ENCODE assay signal across 22 cellular contexts in genomic region chr10:15152556-15152955, GRCh38. TPM values are rescaled to one million over a fixed set of nuclear protein-coding genes. Genes with fewer than 3 reads are reported as not detected.
A peak's percentile ranks its signal among the peaks of the same experiment; 100 is the strongest.
DNase-seq lines count a peak whose midpoint lies in the region; ATAC-seq, FAIRE-seq and TF ChIP-seq lines count a peak whose summit lies in the region.
"Had no signal": no experiment of that assay in that cellular context is flagged by ENCODE, and none has a peak within 500 bp of the region (broad histone marks: within the 10 kb centered on the region; RNA-seq: fewer than 3 reads in every experiment).

No MANE protein-coding gene starts in this region.

- no peaks in the 10 kb centered on the region for H3K27me3 Mint-ChIP-seq in CD8-positive, alpha-beta T cell (ENCODE audit: low read depth)
- H3K27me3 Mint-ChIP-seq in T-helper 17 cell = no peaks in the 10 kb centered on the region
- H3K27me3 Mint-ChIP-seq: B cell had no signal

- POLR2A ChIA-PET in CD8-positive, alpha-beta T cell (lab: Charles Lee) = interaction anchor here (1.0 kb wide), 1 partner anchor 11 kb away, joined by 4 read pairs; no protein-coding TSS in a partner anchor

- TF ChIP-seq CTCF in CD8-positive, alpha-beta T cell (IDR thresholded peaks at IDR 0.05) = no peak
- TF ChIP-seq CTCF in smooth muscle cell (IDR thresholded peaks at IDR 0.05; ENCODE audit: borderline replicate concordance, insufficient read depth, poor library complexity, severe bottlenecking) (no peak), omental fat pad (IDR thresholded peaks at IDR 0.05) (no peak)

- H3K4me1 ChIP-seq in CD8-positive, alpha-beta T cell (ENCODE audit: insufficient read depth, low read length) = peaks cover 4% of the 10 kb centered on the region
- H3K4me1 ChIP-seq in smooth muscle cell (ENCODE audit: low read depth) = no peaks in the 10 kb centered on the region
- H3K4me1 ChIP-seq: A549 had no signal

- DNase-seq in CD8-positive, alpha-beta T cell = no peak
- DNase-seq in T-helper 17 cell (no peak), left colon (no peak), smooth muscle cell (lab: John Stamatoyannopoulos, UW; ENCODE audit: unreplicated experiment) (no peak), omental fat pad (ENCODE audit: low spot score) (no peak), RCC 7860 (ENCODE audit: low spot score) (no peak)
- no peak for DNase-seq in stimulated activated effector memory CD8-positive, alpha-beta T cell treated with anti-CD3 and anti-CD28 coated beads, Interleukin-12 subunit alpha, Interleukin-12 subunit beta, amount 100 ng/mL, for 72 hours (ENCODE audit: low spot score in 2 of 2)
- DNase-seq: DMS79, H7, Karpas-422, NCI-H1694, NCI-H2081 treated with DMSO at 0.1 percent for 48 hours, NCI-H2171 treated with DMSO at 0.1 percent for 48 hours, NCI-H446 treated with DMSO at 0.1 percent for 48 hours, NCI-H526 treated with DMSO at 0.1 percent for 48 hours, OCI-M1, RPMI8226, SHP77 had no signal

- no peaks in the 10 kb centered on the region for H3F3A ChIP-seq in smooth muscle cell (ENCODE audit: low read depth)

- no peak overlapping the region for H3K27ac ChIP-seq in CD8-positive, alpha-beta T cell (ENCODE audit: low read depth, low read length)
- no peak overlapping the region for H3K27ac ChIP-seq in smooth muscle cell (ENCODE audit: low read depth)
- H3K27ac ChIP-seq: A549, SK-N-MC had no signal

- H3K4me3 Mint-ChIP-seq in CD8-positive, alpha-beta T cell = no peak overlapping the region
- H3K4me3 Mint-ChIP-seq in T-helper 17 cell = no peak overlapping the region
- H3K4me3 Mint-ChIP-seq in stimulated activated effector memory CD8-positive, alpha-beta T cell treated with anti-CD3 and anti-CD28 coated beads, Interleukin-12 subunit alpha, Interleukin-12 subunit beta, amount 100 ng/mL, for 72 hours = no peak overlapping the region
- H3K4me3 Mint-ChIP-seq: B cell, CD14-positive monocyte had no signal

- H3K4me2 ChIP-seq in smooth muscle cell = no peak overlapping the region
- H3K4me2 ChIP-seq: A549 had no signal

- no peak for FAIRE-seq in RCC 7860 (lab: Jason Lieb, UNC)
- FAIRE-seq: A549 had no signal

- intact Hi-C loops in CD8-positive, alpha-beta T cell (cut with DNase I, micrococcal nuclease) = no loop called here
- intact Hi-C loops in left colon (cut with DNase I, micrococcal nuclease) = no loop called here

- H3K36me3 Mint-ChIP-seq in CD8-positive, alpha-beta T cell = peaks cover 35% of the 10 kb centered on the region
- no peaks in the 10 kb centered on the region for H3K36me3 Mint-ChIP-seq in T-helper 17 cell (ENCODE audit: low read depth)
- H3K36me3 Mint-ChIP-seq in stimulated activated effector memory CD8-positive, alpha-beta T cell treated with anti-CD3 and anti-CD28 coated beads, Interleukin-12 subunit alpha, Interleukin-12 subunit beta, amount 100 ng/mL, for 72 hours = no peaks in the 10 kb centered on the region
- H3K36me3 Mint-ChIP-seq: CD14-positive monocyte had no signal

- no peaks in the 10 kb centered on the region for H3K9me3 ChIP-seq in CD8-positive, alpha-beta T cell (ENCODE audit: low read length)
- H3K9me3 ChIP-seq in T-helper 17 cell (ENCODE audit: control insufficient read depth, low read length, poor library complexity, severe bottlenecking) (no peaks in the 10 kb centered on the region), smooth muscle cell (replicated peaks; ENCODE audit: low read depth) (no peaks in the 10 kb centered on the region)
- H3K9me3 ChIP-seq: A549 had no signal

- ATAC-seq in CD8-positive, alpha-beta T cell = no peak
- ATAC-seq in T-helper 17 cell = no peak
- ATAC-seq in left colon = peak; percentile 56
- ATAC-seq in stimulated activated effector memory CD8-positive, alpha-beta T cell treated with anti-CD3 and anti-CD28 coated beads, Interleukin-12 subunit alpha, Interleukin-12 subunit beta, amount 100 ng/mL, for 72 hours = no peak
- no peak for ATAC-seq in omental fat pad (ENCODE audit: low FRiP score)
- ATAC-seq: A549 had no signal

- H3K9ac ChIP-seq in smooth muscle cell (ENCODE audit: low read depth) = no peak overlapping the region

- CTCF ChIA-PET in CD8-positive, alpha-beta T cell (lab: Charles Lee) = interaction anchor here (1.2 to 1.3 kb wide), 2 partner anchors 28 to 47 kb away, joined by 3 read pairs; no protein-coding TSS in a partner anchor

- peaks cover 14% of the 10 kb centered on the region for H4K20me1 ChIP-seq in smooth muscle cell (ENCODE audit: low read depth)

- H3K36me3 ChIP-seq in CD8-positive, alpha-beta T cell (ENCODE audit: insufficient read depth, low read length) = no peaks in the 10 kb centered on the region
- no peaks in the 10 kb centered on the region for H3K36me3 ChIP-seq in smooth muscle cell (ENCODE audit: low read depth)

- H3K4me3 ChIP-seq in CD8-positive, alpha-beta T cell (ENCODE audit: low read depth, low read length) = no peak overlapping the region
- H3K4me3 ChIP-seq in smooth muscle cell = no peak overlapping the region
- H3K4me3 ChIP-seq: A549, SK-N-MC had no signal

- H3K79me2 ChIP-seq in smooth muscle cell (ENCODE audit: low read depth) = peaks cover 2% of the 10 kb centered on the region

- H2AFZ ChIP-seq in smooth muscle cell (ENCODE audit: low read depth) = no peak overlapping the region

- H3K27ac Mint-ChIP-seq in CD8-positive, alpha-beta T cell = peak overlapping the region; percentile 4
- H3K27ac Mint-ChIP-seq in T-helper 17 cell = peak overlapping the region; percentile 19
- peak overlapping the region; percentile 33 for H3K27ac Mint-ChIP-seq in stimulated activated effector memory CD8-positive, alpha-beta T cell treated with anti-CD3 and anti-CD28 coated beads, Interleukin-12 subunit alpha, Interleukin-12 subunit beta, amount 100 ng/mL, for 72 hours
- H3K27ac Mint-ChIP-seq: B cell, CD14-positive monocyte had no signal

- no peaks in the 10 kb centered on the region for H3K9me3 Mint-ChIP-seq in CD8-positive, alpha-beta T cell
- H3K9me3 Mint-ChIP-seq in stimulated activated effector memory CD8-positive, alpha-beta T cell treated with anti-CD3 and anti-CD28 coated beads, Interleukin-12 subunit alpha, Interleukin-12 subunit beta, amount 100 ng/mL, for 72 hours = no peaks in the 10 kb centered on the region

- no peaks in the 10 kb centered on the region for H3K27me3 ChIP-seq in CD8-positive, alpha-beta T cell (ENCODE audit: insufficient read depth, low read length)
- H3K27me3 ChIP-seq in smooth muscle cell (ENCODE audit: low read depth) = no peaks in the 10 kb centered on the region

- H3K4me1 Mint-ChIP-seq in CD8-positive, alpha-beta T cell (ENCODE audit: low read depth) = peaks cover 40% of the 10 kb centered on the region
- H3K4me1 Mint-ChIP-seq in T-helper 17 cell = peaks cover 12% of the 10 kb centered on the region
- peaks cover 25% of the 10 kb centered on the region for H3K4me1 Mint-ChIP-seq in stimulated activated effector memory CD8-positive, alpha-beta T cell treated with anti-CD3 and anti-CD28 coated beads, Interleukin-12 subunit alpha, Interleukin-12 subunit beta, amount 100 ng/mL, for 72 hours
- H3K4me1 Mint-ChIP-seq: B cell, CD14-positive monocyte had no signal

RNA-seq across cellular contexts. Expression of gene NMT2, which starts 15.9 kb away (rescaled TPM):
- total RNA-seq in CD8-positive, alpha-beta T cell = 10 to 100 TPM; 22.3 to 25.4 TPM
- total RNA-seq in T-helper 17 cell (10 to 100 TPM; 42.2 to 42.9 TPM), left colon (10 to 100 TPM; 19.1 to 21.3 TPM), smooth muscle cell (9.4 and 15.4 TPM in 2 replicates), omental fat pad (10 to 100 TPM; 25.1 to 96.4 (median 72.8) TPM)
- polyA plus RNA-seq in smooth muscle cell = 7.4 and 9.5 TPM in 2 replicates

RNA-seq across cellular contexts. Expression of gene RPP38, which starts 55.4 kb away (rescaled TPM):
- total RNA-seq in CD8-positive, alpha-beta T cell = 10 to 100 TPM; 10.6 to 12.3 TPM
- total RNA-seq in T-helper 17 cell (10 to 100 TPM; 12.1 to 14.3 TPM), left colon (10 to 100 TPM; 15.4 to 17.6 TPM), smooth muscle cell (11.5 and 12.3 TPM in 2 replicates), omental fat pad (10 to 100 TPM in 3 of 4 donors, 1 to 10 TPM in 1; 9.4 to 15.4 (median 12.1) TPM)
- 18.0 and 23.2 TPM in 2 replicates for polyA plus RNA-seq in smooth muscle cell
